ENCODE assay signal across 14 cellular contexts in the genomic region with DNA sequence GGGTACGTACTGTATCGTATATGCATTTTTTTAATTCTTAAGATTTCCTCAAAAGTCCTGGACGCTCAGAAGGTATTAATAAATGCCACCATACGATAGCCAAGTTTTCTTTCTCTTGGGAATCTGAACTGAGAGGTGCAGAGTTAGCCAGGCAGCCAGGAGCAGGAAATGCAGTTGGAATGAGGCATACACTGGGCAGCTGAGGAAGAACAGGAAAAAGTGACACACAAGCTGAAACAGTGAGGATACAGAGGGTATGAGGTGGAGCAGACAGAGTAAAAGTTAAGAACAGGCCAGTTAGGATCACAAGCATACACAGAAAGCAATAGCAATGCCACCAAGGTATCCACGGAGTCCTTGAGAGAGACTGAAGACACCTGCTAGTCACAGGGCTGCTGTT.
"Had no signal": no experiment of that assay in that cellular context is flagged by ENCODE, and none has a peak within 500 bp of the region (broad histone marks: within the 10 kb centered on the region; RNA-seq: fewer than 3 reads in every experiment).

No MANE protein-coding gene starts in this region.

- H3K4me3 Mint-ChIP-seq: activated naive CD8-positive, alpha-beta T cell treated with anti-CD3 and anti-CD28 coated beads, Interleukin-2, amount 50 U/mL, for 24 hours; activated T-helper 17 cell treated with anti-CD3 and anti-CD28 coated beads, Interleukin-2, amount 50 U/mL, for 72 hours; memory B cell; naive thymus-derived CD4-positive, alpha-beta T cell; stimulated activated effector memory CD8-positive, alpha-beta T cell treated with anti-CD3 and anti-CD28 coated beads, Interleukin-12 subunit alpha, Interleukin-12 subunit beta, amount 100 ng/mL, for 72 hours had no signal

- H3K27me3 ChIP-seq: gastrocnemius medialis, heart right ventricle, pancreas, uterus had no signal

- H3K4me1 ChIP-seq: pancreas, uterus had no signal

- DNase-seq: activated naive CD4-positive, alpha-beta T cell treated with Interleukin-2 at 50 U/mL for 16 hours; activated naive CD8-positive, alpha-beta T cell treated with anti-CD3 and anti-CD28 coated beads, Interleukin-2, amount 50 U/mL, for 24 hours; effector CD4-positive, alpha-beta T cell; heart right ventricle; left colon; mucosa of descending colon; naive thymus-derived CD4-positive, alpha-beta T cell; pancreas; uterus had no signal

- ATAC-seq: activated naive CD8-positive, alpha-beta T cell treated with anti-CD3 and anti-CD28 coated beads, Interleukin-2, amount 50 U/mL, for 24 hours; activated T-helper 17 cell treated with anti-CD3 and anti-CD28 coated beads, Interleukin-2, amount 50 U/mL, for 72 hours; gastrocnemius medialis; left colon; mucosa of descending colon; naive thymus-derived CD4-positive, alpha-beta T cell; stimulated activated effector memory CD8-positive, alpha-beta T cell treated with anti-CD3 and anti-CD28 coated beads, Interleukin-12 subunit alpha, Interleukin-12 subunit beta, amount 100 ng/mL, for 72 hours had no signal

- H3K36me3 ChIP-seq: uterus had no signal

- H3K4me3 ChIP-seq: gastrocnemius medialis, heart right ventricle, mucosa of descending colon, pancreas, uterus had no signal

- H3K27ac Mint-ChIP-seq: activated naive CD8-positive, alpha-beta T cell treated with anti-CD3 and anti-CD28 coated beads, Interleukin-2, amount 50 U/mL, for 24 hours; activated T-helper 17 cell treated with anti-CD3 and anti-CD28 coated beads, Interleukin-2, amount 50 U/mL, for 72 hours; memory B cell; naive thymus-derived CD4-positive, alpha-beta T cell; stimulated activated effector memory CD8-positive, alpha-beta T cell treated with anti-CD3 and anti-CD28 coated beads, Interleukin-12 subunit alpha, Interleukin-12 subunit beta, amount 100 ng/mL, for 72 hours had no signal

- H3K9me3 Mint-ChIP-seq: activated naive CD8-positive, alpha-beta T cell treated with anti-CD3 and anti-CD28 coated beads, Interleukin-2, amount 50 U/mL, for 24 hours; activated T-helper 17 cell treated with anti-CD3 and anti-CD28 coated beads, Interleukin-2, amount 50 U/mL, for 72 hours; stimulated activated effector memory CD8-positive, alpha-beta T cell treated with anti-CD3 and anti-CD28 coated beads, Interleukin-12 subunit alpha, Interleukin-12 subunit beta, amount 100 ng/mL, for 72 hours had no signal

- H3K27ac ChIP-seq: pancreas, uterus had no signal

- H3K9me3 ChIP-seq: gastrocnemius medialis, mucosa of descending colon, pancreas, uterus had no signal

- FAIRE-seq: colon, pancreas had no signal

- H3K27me3 Mint-ChIP-seq: activated naive CD8-positive, alpha-beta T cell treated with anti-CD3 and anti-CD28 coated beads, Interleukin-2, amount 50 U/mL, for 24 hours; activated T-helper 17 cell treated with anti-CD3 and anti-CD28 coated beads, Interleukin-2, amount 50 U/mL, for 72 hours; memory B cell; naive thymus-derived CD4-positive, alpha-beta T cell had no signal

- H3K4me1 Mint-ChIP-seq: activated naive CD8-positive, alpha-beta T cell treated with anti-CD3 and anti-CD28 coated beads, Interleukin-2, amount 50 U/mL, for 24 hours; activated T-helper 17 cell treated with anti-CD3 and anti-CD28 coated beads, Interleukin-2, amount 50 U/mL, for 72 hours; memory B cell; stimulated activated effector memory CD8-positive, alpha-beta T cell treated with anti-CD3 and anti-CD28 coated beads, Interleukin-12 subunit alpha, Interleukin-12 subunit beta, amount 100 ng/mL, for 72 hours had no signal
